Comparison of ENCODE assay signal across 24 cellular contexts in the genomic region with DNA sequence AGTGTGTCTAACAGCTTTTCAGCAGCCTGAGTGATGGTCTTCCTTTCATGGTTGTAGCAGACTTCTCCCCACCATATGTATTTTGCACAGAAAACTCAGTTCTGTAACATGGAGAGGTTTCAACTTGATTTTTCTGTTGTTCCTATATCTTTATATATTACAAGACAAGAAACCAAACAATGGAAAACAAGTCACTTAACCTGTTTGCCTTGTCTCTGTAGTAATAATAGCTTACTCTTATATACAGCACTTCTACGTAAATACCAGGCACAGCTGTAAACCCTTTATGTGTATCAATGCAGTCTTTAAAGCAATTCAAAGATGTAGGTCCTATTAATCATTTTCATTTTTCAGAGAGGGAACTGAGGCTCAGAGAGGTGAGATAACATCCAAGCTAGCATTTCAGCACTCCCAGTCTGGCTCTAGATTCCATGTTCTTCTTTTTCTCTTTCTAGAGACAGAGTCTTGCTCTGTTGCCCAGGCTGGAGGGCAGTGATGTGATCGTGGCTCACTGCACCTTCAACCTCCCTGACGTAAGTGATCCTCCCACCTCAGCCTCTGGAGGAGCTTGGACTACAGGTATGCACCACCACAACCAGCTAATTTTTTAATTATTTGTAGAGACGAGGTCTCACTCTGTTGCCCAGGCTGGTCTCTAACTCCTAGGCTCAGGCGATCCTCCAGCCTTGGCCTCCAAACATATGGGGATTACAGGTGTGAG.
DNase-seq lines count a peak whose midpoint lies in the region; ATAC-seq, FAIRE-seq and TF ChIP-seq lines count a peak whose summit lies in the region.
"Had no signal": no experiment of that assay in that cellular context is flagged by ENCODE, and none has a peak within 500 bp of the region (broad histone marks: within the 10 kb centered on the region; RNA-seq: fewer than 3 reads in every experiment).

No MANE protein-coding gene starts in this region.

- no peak overlapping the region for H3K27ac Mint-ChIP-seq in activated CD4-positive, alpha-beta T cell treated with anti-CD3 and anti-CD28 coated beads, Interleukin-2, amount 10 ng/mL, durations not matched to agents 24 days and 14 days
- H3K27ac Mint-ChIP-seq in activated CD4-positive, alpha-beta T cell treated with anti-CD3 and anti-CD28 coated beads, Interleukin-2, amount 10 ng/mL, durations not matched to agents 7 days and 5 days = no peak overlapping the region
- peak overlapping the region; percentile 38 for H3K27ac Mint-ChIP-seq in stimulated activated naive B cell treated with anti-CD40 and anti-IgM and Interleukin-4, amounts not matched to agents 10 μg/mL and 1 μg/mL and 100 μg/mL, for 72 hours
- H3K27ac Mint-ChIP-seq in osteocyte (ENCODE audit: unreplicated experiment) = no peak overlapping the region
- H3K27ac Mint-ChIP-seq: B cell; CD4-positive, alpha-beta T cell; CD8-positive, alpha-beta T cell had no signal

- in situ Hi-C loops in K562 (cut with MboI) = no loop called here

- H3K36me3 ChIP-seq in WERI-Rb-1 (peaks cover 2% of the 10 kb centered on the region; the same call in 1 of the 2 replicates), K562 (ENCODE audit: control insufficient read depth, insufficient read depth, low read length) (peaks cover 6% of the 10 kb centered on the region; the same call in 1 of the 3 replicates), smooth muscle cell (ENCODE audit: low read depth) (no peaks in the 10 kb centered on the region)

- H3K4me2 ChIP-seq in K562 (ENCODE audit: insufficient read depth, low read length) = no peak overlapping the region
- no peak overlapping the region for H3K4me2 ChIP-seq in smooth muscle cell
- H3K4me2 ChIP-seq: A549 had no signal

- ATAC-seq in K562 = no peak
- no peak for ATAC-seq in stimulated activated naive B cell treated with anti-CD40 and anti-IgM and Interleukin-4, amounts not matched to agents 10 μg/mL and 1 μg/mL and 100 μg/mL, for 72 hours (replicated peaks)
- ATAC-seq: A549; CD8-positive, alpha-beta T cell had no signal

- H3K27me3 Mint-ChIP-seq in activated CD4-positive, alpha-beta T cell treated with anti-CD3 and anti-CD28 coated beads, Interleukin-2, amount 10 ng/mL, durations not matched to agents 24 days and 14 days = no peaks in the 10 kb centered on the region
- H3K27me3 Mint-ChIP-seq in activated CD4-positive, alpha-beta T cell treated with anti-CD3 and anti-CD28 coated beads, Interleukin-2, amount 10 ng/mL, durations not matched to agents 7 days and 5 days = no peaks in the 10 kb centered on the region
- no peaks in the 10 kb centered on the region for H3K27me3 Mint-ChIP-seq in stimulated activated naive B cell treated with anti-CD40 and anti-IgM and Interleukin-4, amounts not matched to agents 10 μg/mL and 1 μg/mL and 100 μg/mL, for 72 hours
- H3K27me3 Mint-ChIP-seq in osteocyte (ENCODE audit: unreplicated experiment) = no peaks in the 10 kb centered on the region
- H3K27me3 Mint-ChIP-seq: B cell; CD4-positive, alpha-beta T cell had no signal

- H3K9ac ChIP-seq in K562 (ENCODE audit: insufficient read depth in 1 of 2, low read depth in 2 of 2, low read length in 2 of 2) = no peak overlapping the region
- H3K9ac ChIP-seq in smooth muscle cell (ENCODE audit: low read depth) = no peak overlapping the region
- H3K9ac ChIP-seq: BLaER1 treated with 17β-estradiol and CSF1 and Interleukin-3, amounts not matched to agents 10 nM and 100 nM had no signal

- TF ChIP-seq CTCF in WERI-Rb-1 (IDR thresholded peaks at IDR 0.05; ENCODE audit: low read depth, low read length) (no peak), K562 (IDR thresholded peaks at IDR 0.05 in 2 of 3, conservative IDR thresholded peaks at IDR 0.05 in 1 of 3; ENCODE audit: insufficient read depth in 2 of 3, low read depth in 1 of 3, low read length in 3 of 3) (no peak), smooth muscle cell (IDR thresholded peaks at IDR 0.05; ENCODE audit: borderline replicate concordance, insufficient read depth, poor library complexity, severe bottlenecking) (no peak), osteocyte (IDR thresholded peaks at IDR 0.05) (no peak)

- no peak overlapping the region for H3K4me3 Mint-ChIP-seq in activated CD4-positive, alpha-beta T cell treated with anti-CD3 and anti-CD28 coated beads, Interleukin-2, amount 10 ng/mL, durations not matched to agents 24 days and 14 days
- H3K4me3 Mint-ChIP-seq in activated CD4-positive, alpha-beta T cell treated with anti-CD3 and anti-CD28 coated beads, Interleukin-2, amount 10 ng/mL, durations not matched to agents 7 days and 5 days = no peak overlapping the region
- no peak overlapping the region for H3K4me3 Mint-ChIP-seq in stimulated activated naive B cell treated with anti-CD40 and anti-IgM and Interleukin-4, amounts not matched to agents 10 μg/mL and 1 μg/mL and 100 μg/mL, for 72 hours
- H3K4me3 Mint-ChIP-seq in osteocyte (ENCODE audit: unreplicated experiment) = no peak overlapping the region
- H3K4me3 Mint-ChIP-seq: B cell; CD4-positive, alpha-beta T cell; CD8-positive, alpha-beta T cell had no signal

- 77% methylated on average over 5 of the region's 5 CpGs for WGBS in K562 (ENCODE audit: insufficient coverage, low coverage, missing lambda C conversion rate)
- 85% methylated on average over 5 of the region's 5 CpGs for WGBS in smooth muscle cell (ENCODE audit: low lambda C conversion rate)

- no peak for TF ChIP-seq RAD21 in K562 (CRISPR knock-in tag; conservative IDR thresholded peaks at IDR 0.05 in 1 of 2, IDR thresholded peaks at IDR 0.05 in 1 of 2)

- no peak for TF ChIP-seq EP300 in K562 (IDR thresholded peaks at IDR 0.05; ENCODE audit: low read length)

- no peak overlapping the region for H3K4me3 ChIP-seq in WERI-Rb-1 (ENCODE audit: low read depth, low read length)
- H3K4me3 ChIP-seq in K562 = no peak overlapping the region
- no peak overlapping the region for H3K4me3 ChIP-seq in smooth muscle cell
- H3K4me3 ChIP-seq: A549; BLaER1 treated with 17β-estradiol and CSF1 and Interleukin-3, amounts not matched to agents 10 nM and 100 nM had no signal

- H3F3A ChIP-seq in smooth muscle cell (ENCODE audit: low read depth) = no peaks in the 10 kb centered on the region

- H3K9me3 Mint-ChIP-seq in activated CD4-positive, alpha-beta T cell treated with anti-CD3 and anti-CD28 coated beads, Interleukin-2, amount 10 ng/mL, durations not matched to agents 24 days and 14 days = no peaks in the 10 kb centered on the region
- no peaks in the 10 kb centered on the region for H3K9me3 Mint-ChIP-seq in activated CD4-positive, alpha-beta T cell treated with anti-CD3 and anti-CD28 coated beads, Interleukin-2, amount 10 ng/mL, durations not matched to agents 7 days and 5 days
- no peaks in the 10 kb centered on the region for H3K9me3 Mint-ChIP-seq in stimulated activated naive B cell treated with anti-CD40 and anti-IgM and Interleukin-4, amounts not matched to agents 10 μg/mL and 1 μg/mL and 100 μg/mL, for 72 hours
- no peaks in the 10 kb centered on the region for H3K9me3 Mint-ChIP-seq in osteocyte (ENCODE audit: unreplicated experiment)
- H3K9me3 Mint-ChIP-seq: CD4-positive, alpha-beta T cell; CD8-positive, alpha-beta T cell had no signal

- H3K27ac ChIP-seq in WERI-Rb-1 (peak overlapping the region; percentile 59), K562 (ENCODE audit: extremely low read depth, low read depth, low read length) (no peak overlapping the region), smooth muscle cell (ENCODE audit: low read depth) (no peak overlapping the region)
- H3K27ac ChIP-seq: 22Rv1; A549; BLaER1 treated with 17β-estradiol and CSF1 and Interleukin-3, amounts not matched to agents 10 nM and 100 nM; C4-2B had no signal

- H3K9me1 ChIP-seq in K562 (ENCODE audit: control insufficient read depth, insufficient read depth, low read length) = no peaks in the 10 kb centered on the region

- TF ChIP-seq POLR2A in K562 (conservative IDR thresholded peaks at IDR 0.05) = no peak

- H3K4me1 Mint-ChIP-seq in activated CD4-positive, alpha-beta T cell treated with anti-CD3 and anti-CD28 coated beads, Interleukin-2, amount 10 ng/mL, durations not matched to agents 24 days and 14 days = no peaks in the 10 kb centered on the region
- peaks cover 1% of the 10 kb centered on the region for H3K4me1 Mint-ChIP-seq in activated CD4-positive, alpha-beta T cell treated with anti-CD3 and anti-CD28 coated beads, Interleukin-2, amount 10 ng/mL, durations not matched to agents 7 days and 5 days
- peaks cover 21 to 42% of the 10 kb centered on the region in 2 donors for H3K4me1 Mint-ChIP-seq in stimulated activated naive B cell treated with anti-CD40 and anti-IgM and Interleukin-4, amounts not matched to agents 10 μg/mL and 1 μg/mL and 100 μg/mL, for 72 hours
- peaks cover 24% of the 10 kb centered on the region for H3K4me1 Mint-ChIP-seq in osteocyte (ENCODE audit: unreplicated experiment)

- no peaks in the 10 kb centered on the region for H3K36me3 Mint-ChIP-seq in activated CD4-positive, alpha-beta T cell treated with anti-CD3 and anti-CD28 coated beads, Interleukin-2, amount 10 ng/mL, durations not matched to agents 24 days and 14 days (ENCODE audit: low read depth)
- H3K36me3 Mint-ChIP-seq in activated CD4-positive, alpha-beta T cell treated with anti-CD3 and anti-CD28 coated beads, Interleukin-2, amount 10 ng/mL, durations not matched to agents 7 days and 5 days (ENCODE audit: low read depth) = peaks cover 8% of the 10 kb centered on the region
- peaks cover 17 to 47% of the 10 kb centered on the region in 2 donors for H3K36me3 Mint-ChIP-seq in stimulated activated naive B cell treated with anti-CD40 and anti-IgM and Interleukin-4, amounts not matched to agents 10 μg/mL and 1 μg/mL and 100 μg/mL, for 72 hours
- H3K36me3 Mint-ChIP-seq in osteocyte (ENCODE audit: unreplicated experiment) = no peaks in the 10 kb centered on the region

- FAIRE-seq in K562 (lab: Jason Lieb, UNC) = no peak
- no peak for FAIRE-seq in RCC 7860 (lab: Jason Lieb, UNC)
- FAIRE-seq: A549, D721Med, G401.6, GM12891, GM19239 had no signal

- CTCF ChIA-PET in activated CD4-positive, alpha-beta T cell treated with anti-CD3 and anti-CD28 coated beads, Interleukin-2, amount 10 ng/mL, durations not matched to agents 7 days and 5 days (lab: Charles Lee) = interaction anchor here (0.6 to 1.2 kb wide), 3 partner anchors 11 to 212 kb away, joined by 3 to 4 read pairs (median 3); no protein-coding TSS in a partner anchor
- CTCF ChIA-PET in K562 (lab: Yijun Ruan, JAX; ENCODE audit: low intra/inter-chr PET ratio) = no interaction called here

- H3K27me3 ChIP-seq in WERI-Rb-1 (ENCODE audit: insufficient read depth, low read depth, severe bottlenecking) (no peaks in the 10 kb centered on the region), K562 (ENCODE audit: control insufficient read depth in 2 of 2, insufficient read depth in 2 of 2, low read length in 2 of 2) (no peaks in the 10 kb centered on the region), smooth muscle cell (ENCODE audit: low read depth) (no peaks in the 10 kb centered on the region)
- H3K27me3 ChIP-seq: BLaER1 treated with 17β-estradiol and CSF1 and Interleukin-3, amounts not matched to agents 10 nM and 100 nM had no signal

- no TSS peak for BruUV-seq in K562 (replicated peaks; lab: Mats Ljungman, UMichigan)

- POLR2A ChIA-PET in activated CD4-positive, alpha-beta T cell treated with anti-CD3 and anti-CD28 coated beads, Interleukin-2, amount 10 ng/mL, durations not matched to agents 7 days and 5 days (lab: Charles Lee) = no interaction called here
- POLR2A ChIA-PET in K562 (lab: Yijun Ruan, JAX) = interaction anchor here (1.0 to 1.8 kb wide), 5 partner anchors 8 to 19 kb away, joined by 3 to 4 read pairs (median 3); no protein-coding TSS in a partner anchor

- H3K9me3 ChIP-seq in WERI-Rb-1 (ENCODE audit: severe bottlenecking) (peaks cover 3% of the 10 kb centered on the region), K562 (replicated peaks; ENCODE audit: control insufficient read depth, insufficient read depth, low read depth, low read length) (peaks cover 4% of the 10 kb centered on the region; the same call in 1 of the 2 replicates), smooth muscle cell (replicated peaks; ENCODE audit: low read depth) (no peaks in the 10 kb centered on the region)
- H3K9me3 ChIP-seq: A549, Caco-2 had no signal

- H3K79me2 ChIP-seq in K562 (ENCODE audit: control insufficient read depth, insufficient read depth, low read length) (peaks cover 13% of the 10 kb centered on the region), smooth muscle cell (ENCODE audit: low read depth) (no peaks in the 10 kb centered on the region)

- no peak overlapping the region for H2AFZ ChIP-seq in K562 (ENCODE audit: low read depth, low read length)
- H2AFZ ChIP-seq in smooth muscle cell (ENCODE audit: low read depth) = no peak overlapping the region

- no peaks in the 10 kb centered on the region for H4K20me1 ChIP-seq in K562 (replicated peaks; ENCODE audit: control insufficient read depth, insufficient read depth, low read length)
- H4K20me1 ChIP-seq in smooth muscle cell (ENCODE audit: low read depth) = no peaks in the 10 kb centered on the region

- intact Hi-C loops in activated CD4-positive, alpha-beta T cell treated with anti-CD3 and anti-CD28 coated beads, Interleukin-2, amount 10 ng/mL, durations not matched to agents 24 days and 14 days (cut with micrococcal nuclease) = no loop called here
- intact Hi-C loops in K562 (cut with micrococcal nuclease) = no loop called here

- DNase-seq in activated CD4-positive, alpha-beta T cell treated with anti-CD3 and anti-CD28 coated beads, Interleukin-2, amount 10 ng/mL, durations not matched to agents 24 days and 14 days = peak; percentile 33
- DNase-seq in activated CD4-positive, alpha-beta T cell treated with anti-CD3 and anti-CD28 coated beads, Interleukin-2, amount 10 ng/mL, durations not matched to agents 7 days and 5 days = no peak
- DNase-seq in WERI-Rb-1 (no peak), K562 (ENCODE audit: extremely low read depth in 1 of 4, low spot score in 3 of 4) (no peak), smooth muscle cell (lab: John Stamatoyannopoulos, UW; ENCODE audit: unreplicated experiment) (no peak), RCC 7860 (ENCODE audit: low spot score) (no peak), osteocyte (ENCODE audit: extremely low spot score, unreplicated experiment) (no peak)
- DNase-seq in stimulated activated naive B cell treated with anti-CD40 and anti-IgM and Interleukin-4, amounts not matched to agents 10 μg/mL and 1 μg/mL and 100 μg/mL, for 72 hours = no peak
- DNase-seq: AML-193; Caco-2; Calu3; CD4-positive, alpha-beta T cell; CD8-positive, alpha-beta T cell; DMS79 treated with DMSO at 0.1 percent for 48 hours; GF-D8 had no signal

- peaks cover 9 to 44% of the 10 kb centered on the region in 2 experiments for H3K4me1 ChIP-seq in K562 (replicated peaks in 1 of 2; ENCODE audit: control insufficient read depth in 2 of 2, insufficient read depth in 2 of 2, low read length in 2 of 2)
- peaks cover 4% of the 10 kb centered on the region for H3K4me1 ChIP-seq in smooth muscle cell (ENCODE audit: low read depth)
- H3K4me1 ChIP-seq: Caco-2 had no signal
